ENCODE assay signal across 8 cellular contexts in the genomic region with DNA sequence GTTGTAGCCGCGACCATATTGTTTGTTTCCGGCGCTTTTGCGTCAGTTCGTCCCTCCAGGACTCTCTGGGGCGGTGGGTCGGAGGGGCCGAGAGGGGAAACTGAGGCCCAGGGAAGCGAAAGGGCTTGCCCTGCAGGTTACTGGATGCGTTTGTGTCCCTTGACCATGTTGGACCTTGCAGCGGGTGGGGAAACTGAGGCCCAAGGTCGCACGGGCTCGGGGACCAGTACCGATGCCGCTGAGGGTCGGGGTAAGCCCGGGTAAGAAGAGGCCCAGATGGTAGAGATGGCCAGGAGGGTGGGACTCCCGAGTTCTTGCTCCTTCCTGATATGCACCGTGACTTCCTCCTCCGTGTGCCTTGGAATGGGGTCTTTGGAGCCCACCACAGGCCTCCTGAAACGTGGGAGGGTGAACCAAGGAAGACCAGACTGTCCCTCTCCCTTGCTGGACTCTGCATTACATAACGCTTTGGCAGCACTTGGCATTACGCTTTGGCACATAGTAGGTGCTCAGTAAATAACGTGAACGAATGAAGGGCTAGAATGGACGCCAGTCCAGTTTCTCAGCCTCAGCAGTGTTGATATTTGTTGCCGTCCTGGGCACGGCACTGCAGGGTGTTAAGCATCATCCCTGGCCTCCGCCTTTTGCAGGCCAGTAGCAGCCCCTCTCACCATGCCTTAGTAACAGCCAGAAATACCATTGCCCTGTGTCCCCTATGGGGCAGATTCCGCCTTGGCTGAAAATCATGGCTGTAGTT. TPM values are rescaled to one million over a fixed set of nuclear protein-coding genes. Genes with fewer than 3 reads are reported as not detected.
DNase-seq lines count a peak whose midpoint lies in the region; ATAC-seq and TF ChIP-seq lines count a peak whose summit lies in the region.

No MANE protein-coding gene starts in this region.

- peaks cover 24% of the 10 kb centered on the region for H3K4me1 ChIP-seq in PC-3 (ENCODE audit: insufficient read depth, low read length)

- CTCF ChIA-PET in PC-3 (lab: Charles Lee), result no interaction called here

- no peaks in the 10 kb centered on the region for H3K36me3 Mint-ChIP-seq in progenitor cell of endocrine pancreas (ENCODE audit: insufficient read depth)

- H3K27me3 ChIP-seq in PC-3 (ENCODE audit: low read length), result no peaks in the 10 kb centered on the region

- H3F3A ChIP-seq in PC-3 (ENCODE audit: low read length, unreplicated experiment), result no peaks in the 10 kb centered on the region

- no peak for ATAC-seq in PC-3
- ATAC-seq in HG02938 (IDR thresholded peaks at IDR 0.05; ENCODE audit: unreplicated experiment), result no peak
- ATAC-seq in GM21381 (IDR thresholded peaks at IDR 0.05; ENCODE audit: unreplicated experiment), result no peak
- no peak for ATAC-seq in GM18867 (IDR thresholded peaks at IDR 0.05; ENCODE audit: unreplicated experiment)

- DNase-seq in PC-3 (peak; percentile 1), epithelial cell of proximal tubule (ENCODE audit: low read depth) (no peak), progenitor cell of endocrine pancreas (ENCODE audit: low spot score, unreplicated experiment) (no peak), activated gamma-delta T cell (lab: John Stamatoyannopoulos, UW) (no peak)

- H3K4me3 ChIP-seq in GM08714 (ENCODE audit: low read length) (peak overlapping the region; percentile 84), PC-3 (ENCODE audit: low read length) (peak overlapping the region; percentile 99), epithelial cell of proximal tubule (ENCODE audit: low read depth, low read length) (peak overlapping the region; percentile 93)

- peaks cover 10% of the 10 kb centered on the region; the same call in 1 of the 2 replicates for H4K20me1 ChIP-seq in PC-3 (ENCODE audit: low read length)

- TSS peak; percentile 48 for BruUV-seq in PC-3 (replicated peaks; lab: Mats Ljungman, UMichigan)

- peak overlapping the region; percentile 94 for H3K27ac Mint-ChIP-seq in progenitor cell of endocrine pancreas

- no peaks in the 10 kb centered on the region for H3K9me2 ChIP-seq in PC-3 (replicated peaks; ENCODE audit: low read length)

- H3K4me2 ChIP-seq in PC-3 (ENCODE audit: low read length), result peak overlapping the region; percentile 97

- H3K27ac ChIP-seq in PC-3 (ENCODE audit: low read length), result peak overlapping the region; percentile 46

- H3K4me3 Mint-ChIP-seq in progenitor cell of endocrine pancreas (ENCODE audit: low read depth), result peak overlapping the region; percentile 84

- POLR2A ChIA-PET in PC-3 (lab: Charles Lee; ENCODE audit: unreplicated experiment), result no interaction called here

- no peaks in the 10 kb centered on the region for H3K9me3 Mint-ChIP-seq in progenitor cell of endocrine pancreas (ENCODE audit: low read depth)

- H3K4me1 Mint-ChIP-seq in progenitor cell of endocrine pancreas (ENCODE audit: low read depth), result peaks cover 28% of the 10 kb centered on the region

- peaks cover 67% of the 10 kb centered on the region for H3K79me2 ChIP-seq in PC-3 (ENCODE audit: low read length)

- H2AFZ ChIP-seq in PC-3 (ENCODE audit: low read length), result peak overlapping the region; percentile 50; the same call in 1 of the 2 replicates

- no peaks in the 10 kb centered on the region; the same call in 1 of the 2 replicates for H3K36me3 ChIP-seq in PC-3 (ENCODE audit: low read depth, low read length)

- no peaks in the 10 kb centered on the region for H3K9me3 ChIP-seq in PC-3 (ENCODE audit: low read length)

- TF ChIP-seq CTCF in PC-3 (conservative IDR thresholded peaks at IDR 0.05; ENCODE audit: low read depth, low read length) (no peak), epithelial cell of proximal tubule (conservative IDR thresholded peaks at IDR 0.05; ENCODE audit: low read depth, low read length) (no peak), progenitor cell of endocrine pancreas (IDR thresholded peaks at IDR 0.05; ENCODE audit: unreplicated experiment) (no peak)

- H3K9ac ChIP-seq in PC-3 (ENCODE audit: low read length), result peak overlapping the region; percentile 100

- no peaks in the 10 kb centered on the region for H3K27me3 Mint-ChIP-seq in progenitor cell of endocrine pancreas

- intact Hi-C loops in PC-3 (cut with micrococcal nuclease), result no loop called here

RNA-seq across cellular contexts. Expression of a gene that starts 0.7 kb away (rescaled TPM):
- total RNA-seq in PC-3 (2014; rRNA removed), result 48.9 and 59.8 TPM in 2 replicates
- total RNA-seq in epithelial cell of proximal tubule, result 36.7 and 50.2 TPM in 2 replicates
- 41.8 and 48.2 TPM in 2 replicates for total RNA-seq in progenitor cell of endocrine pancreas

RNA-seq across cellular contexts. Expression of a gene that starts 2.8 kb away (rescaled TPM):
- total RNA-seq in PC-3 (2014; rRNA removed), result 59.8 and 71.1 TPM in 2 replicates
- 66.5 and 109 TPM in 2 replicates for total RNA-seq in epithelial cell of proximal tubule
- total RNA-seq in progenitor cell of endocrine pancreas, result 55.6 and 61.6 TPM in 2 replicates

RNA-seq across cellular contexts. Expression of a gene that starts 54.4 kb away (rescaled TPM):
- total RNA-seq in PC-3 (2014; rRNA removed) (64.0 and 86.1 TPM in 2 replicates), epithelial cell of proximal tubule (40.9 and 62.4 TPM in 2 replicates), progenitor cell of endocrine pancreas (57.2 and 61.8 TPM in 2 replicates)

RNA-seq across cellular contexts. Expression of a gene that starts 59.8 kb away (rescaled TPM):
- total RNA-seq in PC-3 (2014; rRNA removed) (5.6 and 10.9 TPM in 2 replicates), epithelial cell of proximal tubule (3.9 and 6.3 TPM in 2 replicates), progenitor cell of endocrine pancreas (62.2 and 64.2 TPM in 2 replicates)
